8 cellular contexts compared by ENCODE assay signal in the genomic region with DNA sequence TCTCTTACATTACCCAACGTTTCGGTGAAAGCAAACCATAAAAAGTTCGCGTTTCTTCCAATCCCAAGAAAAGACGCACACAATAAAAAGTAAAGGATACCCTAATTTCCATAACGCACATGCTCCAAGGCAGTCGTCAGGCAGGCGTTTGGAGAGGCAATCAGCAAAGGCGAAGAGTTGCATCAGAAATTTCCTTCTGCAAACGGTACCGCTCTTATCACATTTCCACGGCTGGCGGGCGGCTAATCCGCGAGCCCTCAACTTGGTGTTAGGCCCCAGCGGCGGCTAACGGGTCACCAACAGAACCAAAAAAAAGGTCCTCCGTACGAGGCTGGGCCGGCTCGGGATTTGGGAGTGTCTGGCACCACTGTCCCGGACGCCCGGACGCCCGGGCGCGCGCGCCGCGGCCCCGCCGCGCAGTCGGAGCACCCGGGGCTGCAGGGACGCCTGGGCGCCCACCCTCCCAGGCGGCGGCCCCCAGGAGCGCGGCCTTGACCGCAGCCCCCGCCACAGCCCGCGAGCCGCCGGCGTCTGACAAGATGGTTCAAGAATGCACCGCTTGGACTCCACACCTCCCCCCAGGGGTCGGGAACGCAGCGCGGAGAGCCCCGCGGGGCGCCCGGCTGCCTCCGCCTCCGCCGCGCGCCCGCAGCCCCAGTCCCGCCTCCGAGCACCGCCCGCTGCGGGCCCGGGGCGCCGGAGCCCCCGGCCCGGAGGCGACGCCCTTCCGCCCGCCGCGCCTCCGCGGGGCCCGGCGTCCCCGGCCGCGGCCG. TPM values are rescaled to one million over a fixed set of nuclear protein-coding genes. Genes with fewer than 3 reads are reported as not detected.
DNase-seq lines count a peak whose midpoint lies in the region; ATAC-seq and TF ChIP-seq lines count a peak whose summit lies in the region.

No MANE protein-coding gene starts in this region.

- H3K4me3 Mint-ChIP-seq in CD4-positive, alpha-beta T cell: peak overlapping the region; percentile 89
- peak overlapping the region; percentile 78 for H3K4me3 Mint-ChIP-seq in activated T-cell treated with anti-CD3 and anti-CD28 coated beads, Interleukin-2, amount 50 U/mL, for 24 hours
- H3K4me3 Mint-ChIP-seq in glutamatergic neuron (ENCODE audit: unreplicated experiment): peak overlapping the region; percentile 95

- peaks cover 19% of the 10 kb centered on the region for H3K4me1 Mint-ChIP-seq in CD4-positive, alpha-beta T cell (ENCODE audit: low read depth)
- peaks cover 14% of the 10 kb centered on the region for H3K4me1 Mint-ChIP-seq in activated T-cell treated with anti-CD3 and anti-CD28 coated beads, Interleukin-2, amount 50 U/mL, for 24 hours (ENCODE audit: low read depth)
- peaks cover 15% of the 10 kb centered on the region for H3K4me1 Mint-ChIP-seq in glutamatergic neuron (ENCODE audit: low read depth, unreplicated experiment)

- TF ChIP-seq CTCF in CD4-positive, alpha-beta T cell (IDR thresholded peaks at IDR 0.05): no peak
- TF ChIP-seq CTCF in glutamatergic neuron (IDR thresholded peaks at IDR 0.05; ENCODE audit: partially characterized antibody, unreplicated experiment): no peak

- DNase-seq in CD4-positive, alpha-beta T cell: peak in 1 of 10 experiments; percentile 16
- DNase-seq in activated T-cell treated with anti-CD3 and anti-CD28 coated beads, Interleukin-2, amount 50 U/mL, for 24 hours: peak; percentile 51
- DNase-seq in glutamatergic neuron: peak; percentile 66
- DNase-seq in non-pigmented ciliary epithelial cell (ENCODE audit: low read depth): peak; percentile 15
- DNase-seq in activated effector memory CD4-positive, alpha-beta T cell treated with anti-CD3 and anti-CD28 coated beads, Interleukin-2, amount 50 U/mL, for 16 hours: no peak
- no peak for DNase-seq in NCI-H2196 (lab: John Stamatoyannopoulos, UW; ENCODE audit: unreplicated experiment)

- CTCF ChIA-PET in CD4-positive, alpha-beta T cell (lab: Charles Lee): no interaction called here

- no peak for TF ChIP-seq RAD21 in Ishikawa (IDR thresholded peaks at IDR 0.05; ENCODE audit: low read depth)

- intact Hi-C loops in CD4-positive, alpha-beta T cell (cut with DNase I, micrococcal nuclease): loop anchor here (5.0 kb wide), 2 partner anchors 85 to 95 kb away; no protein-coding TSS in a partner anchor

- POLR2A ChIA-PET in CD4-positive, alpha-beta T cell (lab: Charles Lee): no interaction called here

- H3K27ac Mint-ChIP-seq in CD4-positive, alpha-beta T cell: peak overlapping the region; percentile 61
- H3K27ac Mint-ChIP-seq in activated T-cell treated with anti-CD3 and anti-CD28 coated beads, Interleukin-2, amount 50 U/mL, for 24 hours: peak overlapping the region; percentile 9
- peak overlapping the region; percentile 87 for H3K27ac Mint-ChIP-seq in glutamatergic neuron (ENCODE audit: unreplicated experiment)

- peaks cover 5% of the 10 kb centered on the region for H3K9me3 Mint-ChIP-seq in CD4-positive, alpha-beta T cell
- H3K9me3 Mint-ChIP-seq in activated T-cell treated with anti-CD3 and anti-CD28 coated beads, Interleukin-2, amount 50 U/mL, for 24 hours: no peaks in the 10 kb centered on the region
- H3K9me3 Mint-ChIP-seq in glutamatergic neuron (ENCODE audit: unreplicated experiment): peaks cover 11% of the 10 kb centered on the region

- TF ChIP-seq EP300 in Ishikawa (IDR thresholded peaks at IDR 0.05; ENCODE audit: borderline replicate concordance): no peak

- ATAC-seq in CD4-positive, alpha-beta T cell (ENCODE audit: poor library complexity): peak; percentile 54
- no peak for ATAC-seq in HG03571 (IDR thresholded peaks at IDR 0.05; ENCODE audit: unreplicated experiment)

- no peaks in the 10 kb centered on the region for H3K36me3 Mint-ChIP-seq in CD4-positive, alpha-beta T cell (ENCODE audit: low read depth)
- H3K36me3 Mint-ChIP-seq in activated T-cell treated with anti-CD3 and anti-CD28 coated beads, Interleukin-2, amount 50 U/mL, for 24 hours (ENCODE audit: low read depth): no peaks in the 10 kb centered on the region
- H3K36me3 Mint-ChIP-seq in glutamatergic neuron (ENCODE audit: unreplicated experiment): no peaks in the 10 kb centered on the region

- no peak overlapping the region for H3K27ac ChIP-seq in CD4-positive, alpha-beta T cell (ENCODE audit: low read depth, low read length)

- peaks cover 4% of the 10 kb centered on the region for H3K9me3 ChIP-seq in CD4-positive, alpha-beta T cell (ENCODE audit: control insufficient read depth, low read length)

- H3K27me3 Mint-ChIP-seq in CD4-positive, alpha-beta T cell: peaks cover 53% of the 10 kb centered on the region
- peaks cover 60% of the 10 kb centered on the region for H3K27me3 Mint-ChIP-seq in activated T-cell treated with anti-CD3 and anti-CD28 coated beads, Interleukin-2, amount 50 U/mL, for 24 hours
- H3K27me3 Mint-ChIP-seq in glutamatergic neuron (ENCODE audit: unreplicated experiment): peaks cover 3% of the 10 kb centered on the region

- peaks cover 25% of the 10 kb centered on the region for H3K27me3 ChIP-seq in CD4-positive, alpha-beta T cell (ENCODE audit: control insufficient read depth, insufficient read depth, low read length)

TF ChIP-seq in Ishikawa, 13 proteins besides CTCF, POLR2A, EP300 and RAD21:
- TF ChIP-seq NFIC (IDR thresholded peaks at IDR 0.05): no peak
- TF ChIP-seq, protein P1, sequence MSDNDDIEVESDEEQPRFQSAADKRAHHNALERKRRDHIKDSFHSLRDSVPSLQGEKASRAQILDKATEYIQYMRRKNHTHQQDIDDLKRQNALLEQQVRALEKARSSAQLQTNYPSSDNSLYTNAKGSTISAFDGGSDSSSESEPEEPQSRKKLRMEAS (IDR thresholded peaks at IDR 0.05): peak; percentile 68
- peak; percentile 73; the same call in 1 of the 2 replicates for TF ChIP-seq ZBTB7A (IDR thresholded peaks at IDR 0.05; ENCODE audit: low read depth)
- no peak for TF ChIP-seq TAF1 (IDR thresholded peaks at IDR 0.05; ENCODE audit: low read depth)
- TF ChIP-seq, protein P2, sequence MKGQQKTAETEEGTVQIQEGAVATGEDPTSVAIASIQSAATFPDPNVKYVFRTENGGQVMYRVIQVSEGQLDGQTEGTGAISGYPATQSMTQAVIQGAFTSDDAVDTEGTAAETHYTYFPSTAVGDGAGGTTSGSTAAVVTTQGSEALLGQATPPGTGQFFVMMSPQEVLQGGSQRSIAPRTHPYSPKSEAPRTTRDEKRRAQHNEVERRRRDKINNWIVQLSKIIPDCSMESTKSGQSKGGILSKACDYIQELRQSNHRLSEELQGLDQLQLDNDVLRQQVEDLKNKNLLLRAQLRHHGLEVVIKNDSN (IDR thresholded peaks at IDR 0.05): no peak

RNA-seq across cellular contexts. Expression of a gene that starts 9.8 kb away (rescaled TPM):
- total RNA-seq in CD4-positive, alpha-beta T cell: 1 to 10 TPM; 5.9 to 8.4 TPM
- total RNA-seq in glutamatergic neuron (ENCODE audit: unreplicated experiment): 182 TPM

Comparison
In these comparisons a context has a peak if more than half of its experiments do, and no peak if none do; other contexts are left out.
1. DNase-seq: peak in activated T-cell treated with anti-CD3 and anti-CD28 coated beads, Interleukin-2, amount 50 U/mL, for 24 hours (single experiment), glutamatergic neuron (single experiment) and non-pigmented ciliary epithelial cell (single experiment); none in activated effector memory CD4-positive, alpha-beta T cell treated with anti-CD3 and anti-CD28 coated beads, Interleukin-2, amount 50 U/mL, for 16 hours (single experiment) and NCI-H2196 (single experiment).
2. H3K27ac Mint-ChIP-seq: peak in every context shown above with its lines; median percentile 87 in glutamatergic neuron; 61 in CD4-positive, alpha-beta T cell; 9 in activated T-cell treated with anti-CD3 and anti-CD28 coated beads, Interleukin-2, amount 50 U/mL, for 24 hours.
3. RNA of a gene that starts 9.8 kb away (total RNA-seq): 182 TPM in glutamatergic neuron (single experiment); 5.9 to 8.4 TPM in CD4-positive, alpha-beta T cell; every median in the first group is over 10 times any median in the second.
4. Peak in every context shown above with its lines, with median percentiles within 50 percentile points of each other: H3K4me3 Mint-ChIP-seq.